In genomic region chr1:31410871-31411270, GRCh38 we compare ENCODE assay signal across 28 cellular contexts. TPM values are rescaled to one million over a fixed set of nuclear protein-coding genes. Genes with fewer than 3 reads are reported as not detected.
DNase-seq lines count a peak whose midpoint lies in the region; ATAC-seq, FAIRE-seq and TF ChIP-seq lines count a peak whose summit lies in the region.
"Had no signal": no experiment of that assay in that cellular context is flagged by ENCODE, and none has a peak within 500 bp of the region (broad histone marks: within the 10 kb centered on the region; RNA-seq: fewer than 3 reads in every experiment).

No MANE protein-coding gene starts in this region.

- CTCF ChIA-PET in MCF 10A (lab: Yijun Ruan, JAX) (interaction anchor here (0.5 to 6.3 kb wide), 4 partner anchors 11 to 344 kb away, joined by 3 to 48 read pairs (median 16); no protein-coding TSS in a partner anchor), GM12878 (lab: Yijun Ruan, JAX) (interaction anchor here (1.7 to 5.7 kb wide), 4 partner anchors 10 to 225 kb away, joined by 4 to 39 read pairs (median 12); no protein-coding TSS in a partner anchor)

- FAIRE-seq in GM12878 (lab: Jason Lieb, UNC) = no peak
- FAIRE-seq: endometrium, small intestine had no signal

- RAD21 ChIA-PET in GM12878 (lab: Charles Lee; ENCODE audit: unreplicated experiment) = no interaction called here

- H3K9me3 ChIP-seq in breast epithelium = no peaks in the 10 kb centered on the region
- no peaks in the 10 kb centered on the region for H3K9me3 ChIP-seq in GM12878 (replicated peaks; ENCODE audit: control insufficient read depth, insufficient read depth, low read length)
- H3K9me3 ChIP-seq in gastroesophageal sphincter = no peaks in the 10 kb centered on the region
- H3K9me3 ChIP-seq: Caco-2, colonic mucosa, lower lobe of right lung, neutrophil, thyroid gland had no signal

- no peaks in the 10 kb centered on the region for H3K27me3 ChIP-seq in breast epithelium
- H3K27me3 ChIP-seq in GM12878 (replicated peaks in 1 of 2; ENCODE audit: control insufficient read depth in 2 of 2, insufficient read depth in 2 of 2, low read length in 1 of 2) = peaks cover 2 to 12% of the 10 kb centered on the region in 2 experiments; a peak in 3 of 4 replicates
- peaks cover 21% of the 10 kb centered on the region for H3K27me3 ChIP-seq in gastroesophageal sphincter
- H3K27me3 ChIP-seq: colonic mucosa, thyroid gland had no signal

- 14% methylated on average over 4 of the region's 4 CpGs for WGBS in GM12878 (ENCODE audit: insufficient coverage, insufficient replicate concordance, low lambda C conversion rate, missing lambda C conversion rate)
- WGBS in lower leg skin, 2 donors = 85 to 91% methylated on average over 4 of the region's 4 CpGs
- WGBS in gastroesophageal sphincter (ENCODE audit: low coverage in 1 of 2), 2 donors = 63 to 88% methylated on average over 3 of the region's 4 CpGs

- DNase-seq in MCF 10A (ENCODE audit: unreplicated experiment) = no peak
- no peak for DNase-seq in breast epithelium (ENCODE audit: low spot score in 2 of 2)
- no peak for DNase-seq in GM12878 (ENCODE audit: low read depth, low spot score)
- peak; percentile 69 for DNase-seq in iris pigment epithelial cell (ENCODE audit: low read depth)
- no peak for DNase-seq in lower leg skin (ENCODE audit: low spot score in 2 of 2)
- no peak for DNase-seq in activated gamma-delta T cell (lab: John Stamatoyannopoulos, UW)
- DNase-seq in SKM-1 treated with dmso at 0.1 percent for 144 hours (lab: John Stamatoyannopoulos, UW; ENCODE audit: unreplicated experiment) = no peak
- DNase-seq: activated CD4-positive, alpha-beta T cell treated with anti-CD3 and anti-CD28 coated beads, Interleukin-2, amount 50 U/mL, for 4 hours; activated CD8-positive, alpha-beta memory T cell treated with anti-CD3 and anti-CD28 coated beads, Interleukin-2, amount 50 U/mL, for 48 hours; activated effector memory CD4-positive, alpha-beta T cell treated with Interleukin-2 at 50 U/mL for 16 hours; Caco-2; colonic mucosa; GOT3; hypothalamus; islet precursor cell; lower lobe of right lung; NCI-H1694; NCI-H2171; NCI-H526; small intestine; stimulated activated CD4-positive, alpha-beta T cell treated with anti-CD3 and anti-CD28 coated beads, Interleukin-2, amount 100 ng/mL, for 48 hours; stimulated activated naive CD8-positive, alpha-beta T cell treated with anti-CD3 and anti-CD28 coated beads, Interleukin-15, Interleukin-2, amounts not matched to agents 100 U/mL and 50 U/mL, for 24 hours; thyroid gland had no signal

- H3K4me3 ChIP-seq in breast epithelium (no peak overlapping the region), GM12878 (no peak overlapping the region), lower leg skin (ENCODE audit: low read depth, poor library complexity, severe bottlenecking) (no peak overlapping the region), gastroesophageal sphincter (no peak overlapping the region)
- H3K4me3 ChIP-seq: colonic mucosa, lower lobe of right lung, thyroid gland had no signal

- TF ChIP-seq POLR2A in breast epithelium (IDR thresholded peaks at IDR 0.05) = no peak
- no peak for TF ChIP-seq POLR2A in GM12878 (IDR thresholded peaks at IDR 0.05; ENCODE audit: low read depth, low read length)
- TF ChIP-seq POLR2A in lower leg skin (IDR thresholded peaks at IDR 0.05) = no peak
- TF ChIP-seq POLR2A in gastroesophageal sphincter (IDR thresholded peaks at IDR 0.05) = no peak

- H3K4me1 Mint-ChIP-seq in MCF 10A (ENCODE audit: insufficient read depth, unreplicated experiment) = peaks cover 23% of the 10 kb centered on the region

- SMC1A ChIA-PET in GM12878 (lab: Charles Lee; ENCODE audit: uncharacterized antibody, unreplicated experiment) = no interaction called here

- H3K9ac ChIP-seq in GM12878 (ENCODE audit: control insufficient read depth, insufficient read depth, low read length) = no peak overlapping the region

- in situ Hi-C loops in GM12878 (cut with MboI) = no loop called here

- TF ChIP-seq EP300 in GM12878 (IDR thresholded peaks at IDR 0.05; ENCODE audit: borderline replicate concordance in 1 of 2, control insufficient read depth in 1 of 2, low read depth in 2 of 2, low read length in 2 of 2) (no peak), gastroesophageal sphincter (IDR thresholded peaks at IDR 0.05) (no peak)

- intact Hi-C loops in MCF 10A (cut with micrococcal nuclease) (no loop called here), breast epithelium (cut with DNase I; ENCODE audit: low total_unique reads) (no loop called here), GM12878 (cut with micrococcal nuclease; ENCODE audit: unreplicated experiment) (no loop called here), lower leg skin (cut with DNase I; ENCODE audit: low total_unique reads) (loop anchor here (10.0 kb wide), 1 partner anchor 134 kb away; no protein-coding TSS in a partner anchor)

- H3K27ac Mint-ChIP-seq in MCF 10A (ENCODE audit: low read depth, unreplicated experiment) = no peak overlapping the region

- H2AFZ ChIP-seq in GM12878 (ENCODE audit: control insufficient read depth, low read depth, low read length) = no peak overlapping the region

- H3K36me3 Mint-ChIP-seq in MCF 10A (ENCODE audit: insufficient read depth, unreplicated experiment) = peaks cover 6% of the 10 kb centered on the region

- POLR2A ChIA-PET in MCF 10A (lab: Yijun Ruan, JAX) = interaction anchor here (0.5 kb wide), 1 partner anchor 163 kb away, joined by 3 read pairs; no protein-coding TSS in a partner anchor
- POLR2A ChIA-PET in GM12878 (lab: Charles Lee) = no interaction called here

- H3K27ac ChIP-seq in breast epithelium = no peak overlapping the region
- H3K27ac ChIP-seq in GM12878 (ENCODE audit: control insufficient read depth, insufficient read depth) = no peak overlapping the region
- no peak overlapping the region for H3K27ac ChIP-seq in gastroesophageal sphincter
- H3K27ac ChIP-seq: 22Rv1, colonic mucosa, lower lobe of right lung, neutrophil, thyroid gland had no signal

- no TSS peak for BruUV-seq in MCF 10A (replicated peaks; lab: Mats Ljungman, UMichigan)
- no TSS peak for BruUV-seq in GM12878 (replicated peaks; lab: Mats Ljungman, UMichigan)

- no peak for TF ChIP-seq RAD21 in GM12878 (IDR thresholded peaks at IDR 0.05; ENCODE audit: insufficient read depth, low read depth, low read length)

- H3K27me3 Mint-ChIP-seq in MCF 10A (ENCODE audit: insufficient read depth, unreplicated experiment) = no peaks in the 10 kb centered on the region

- H3K36me3 ChIP-seq in breast epithelium (no peaks in the 10 kb centered on the region), GM12878 (ENCODE audit: control insufficient read depth in 2 of 2, insufficient read depth in 2 of 2, low read length in 1 of 2) (no peaks in the 10 kb centered on the region), gastroesophageal sphincter (no peaks in the 10 kb centered on the region)
- H3K36me3 ChIP-seq: colonic mucosa, lower lobe of right lung, neutrophil, thyroid gland had no signal

- no peak overlapping the region for H3K4me2 ChIP-seq in GM12878 (ENCODE audit: control insufficient read depth, insufficient read depth)

- H3K9me3 Mint-ChIP-seq in MCF 10A (ENCODE audit: unreplicated experiment) = no peaks in the 10 kb centered on the region

- no peaks in the 10 kb centered on the region for H3K79me2 ChIP-seq in GM12878 (ENCODE audit: control insufficient read depth, insufficient read depth, low read length)

- H3K4me1 ChIP-seq in breast epithelium = peaks cover 0 to 4% of the 10 kb centered on the region in 2 donors
- H3K4me1 ChIP-seq in GM12878 (ENCODE audit: control insufficient read depth, insufficient read depth, low read length) = peaks cover 5% of the 10 kb centered on the region; the same call in 1 of the 2 replicates
- H3K4me1 ChIP-seq in gastroesophageal sphincter = peaks cover 0 to 19% (median 10%) of the 10 kb centered on the region in 3 donors
- H3K4me1 ChIP-seq: colonic mucosa had no signal

- H4K20me1 ChIP-seq in GM12878 (ENCODE audit: control insufficient read depth, insufficient read depth) = no peaks in the 10 kb centered on the region; the same call in 1 of the 2 replicates

- ATAC-seq in GM12878 (no peak), gastroesophageal sphincter (no peak)
- ATAC-seq: lower lobe of right lung; stimulated activated naive CD8-positive, alpha-beta T cell treated with anti-CD3 and anti-CD28 coated beads, Interleukin-15, Interleukin-2, amounts not matched to agents 100 U/mL and 50 U/mL, for 24 hours had no signal

- TF ChIP-seq CTCF in MCF 10A (IDR thresholded peaks at IDR 0.05; ENCODE audit: unreplicated experiment) (no peak), breast epithelium (IDR thresholded peaks at IDR 0.05) (no peak), GM12878 (IDR thresholded peaks at IDR 0.05 in 2 of 3, conservative IDR thresholded peaks at IDR 0.05 in 1 of 3; ENCODE audit: control insufficient read depth in 2 of 3, extremely low read depth in 1 of 3, insufficient read depth in 1 of 3, low read depth in 3 of 3, low read length in 3 of 3) (no peak), lower leg skin (IDR thresholded peaks at IDR 0.05) (no peak), gastroesophageal sphincter (IDR thresholded peaks at IDR 0.05) (no peak)

- peak overlapping the region; percentile 6 for H3K4me3 Mint-ChIP-seq in MCF 10A (ENCODE audit: unreplicated experiment)

RNA-seq across cellular contexts. Expression of gene SERINC2, which starts 2.1 kb away (rescaled TPM):
- 117 and 140 TPM in 2 replicates for total RNA-seq in MCF 10A (2022)
- total RNA-seq in breast epithelium = 10 to 100 TPM; 10.4 to 50.6 (median 30.5) TPM
- 0.24 TPM in 1 of 2 replicates, not detected in the other for total RNA-seq in GM12878 (2013; cell fraction: nucleolus; rRNA removed)
- total RNA-seq in GM12878 (2014; rRNA removed) = 0.11 and 0.45 TPM in 2 replicates
- total RNA-seq in GM12878 (2014; rRNA removed; fragmentation: Illumina TruSeq; extraction: Trizol) = 0.22 and 0.28 TPM in 2 replicates
- 0.54 and 0.82 TPM in 2 replicates for total RNA-seq in GM12878 (2021)
- 0.41 TPM for polyA plus RNA-seq in GM12878 (2011; ENCODE audit: low read depth)
- 2.5 and 9.4 TPM in 2 replicates for polyA plus RNA-seq in GM12878 (2011; rRNA removed)
- polyA plus RNA-seq in GM12878 (2011; cell fraction: cytosol; rRNA removed) = 15.6 and 18.0 TPM in 2 replicates
- 18.3 and 23.5 TPM in 2 replicates for polyA plus RNA-seq in GM12878 (2011; cell fraction: nucleus; rRNA removed)
- 1.3 and 1.9 TPM in 2 replicates for polyA plus RNA-seq in GM12878 (2012)
- 0.32 TPM in 1 of 2 replicates, not detected in the other for polyA plus RNA-seq in GM12878 (2014; fragmentation: Illumina TruSeq; extraction: Trizol)
- under 1 TPM; 0.02 to 0.05 TPM for polyA plus RNA-seq in GM12878 (2014; fragmentation: Nextera tagmentation; extraction: Ambion mirVana)
- 0.72 and 1.0 TPM in 2 replicates for polyA plus RNA-seq in GM12878 (2014; rRNA removed)
- under 1 TPM; 0.72 to 0.88 TPM for polyA plus RNA-seq in GM12878 (2016; fragmentation: Nextera tagmentation; extraction: Ambion mirVana)
- 9.0 and 14.5 TPM in 2 replicates for polyA minus RNA-seq in GM12878 (2011; rRNA and poly(A)+ RNA removed)
- polyA minus RNA-seq in GM12878 (2011; cell fraction: cytosol; rRNA and poly(A)+ RNA removed) = 5.4 and 6.8 TPM in 2 replicates
- 9.2 and 15.2 TPM in 2 replicates for polyA minus RNA-seq in GM12878 (2011; cell fraction: nucleus; rRNA and poly(A)+ RNA removed)
- 10 to 100 TPM; 51.4 to 85.4 (median 60.6) TPM for total RNA-seq in lower leg skin
- 1 to 10 TPM; 2.5 to 8.7 (median 4.1) TPM for total RNA-seq in gastroesophageal sphincter
- total RNA-seq: T-helper 2 cell treated with Interferon-gamma antibody and Interleukin-4, amounts not matched to agents 100 ng/mL and 5 ng/mL, for 36 hours had no signal

RNA-seq across cellular contexts. Expression of gene FABP3, which starts 38.0 kb away (rescaled TPM):
- total RNA-seq in MCF 10A (2022) (not detected in 2 replicates), breast epithelium (10 to 100 TPM in 2 of 3 donors, 1 to 10 TPM in 1; 7.9 to 15.5 (median 15.0) TPM), GM12878 (2014; rRNA removed) (0.33 and 0.62 TPM in 2 replicates), GM12878 (2014; rRNA removed; fragmentation: Illumina TruSeq; extraction: Trizol) (0.36 and 0.64 TPM in 2 replicates), GM12878 (2021) (0.43 TPM in 1 of 2 replicates, not detected in the other), lower leg skin (10 to 100 TPM in 2 of 4 donors, 1 to 10 TPM in 2; 2.5 to 12.1 (median 8.6) TPM), gastroesophageal sphincter (10 to 100 TPM; 25.8 to 39.4 (median 32.9) TPM)
- 0.95 and 1.2 TPM in 2 replicates for total RNA-seq in GM12878 (2013; cell fraction: nucleolus; rRNA removed)
- polyA plus RNA-seq in GM12878 (2011; ENCODE audit: low read depth) = 9.4 TPM
- polyA plus RNA-seq in GM12878 (2011; rRNA removed) (0.39 and 0.43 TPM in 2 replicates), GM12878 (2014; fragmentation: Illumina TruSeq; extraction: Trizol) (0.44 and 0.82 TPM in 2 replicates), GM12878 (2014; fragmentation: Nextera tagmentation; extraction: Ambion mirVana) (1 to 10 TPM in 1 of 2 experiments, under 1 TPM in 1; 0.72 to 1.2 TPM), GM12878 (2014; rRNA removed) (0.59 and 1.1 TPM in 2 replicates), GM12878 (2016; fragmentation: Nextera tagmentation; extraction: Ambion mirVana) (1 to 10 TPM in 1 of 2 experiments, not detected in 1; 1.1 TPM)
- 0.37 TPM in 2 replicates for polyA plus RNA-seq in GM12878 (2011; cell fraction: cytosol; rRNA removed)
- polyA plus RNA-seq in GM12878 (2011; cell fraction: nucleus; rRNA removed) = 0.49 TPM in 1 of 2 replicates, not detected in the other
- 12.6 and 13.4 TPM in 2 replicates for polyA plus RNA-seq in GM12878 (2012)
- polyA minus RNA-seq in GM12878 (2011; rRNA and poly(A)+ RNA removed) = 0.93 TPM in 1 of 2 replicates, not detected in the other
- polyA minus RNA-seq in GM12878 (2011; cell fraction: cytosol; rRNA and poly(A)+ RNA removed) = not detected in 2 replicates
- polyA minus RNA-seq in GM12878 (2011; cell fraction: nucleus; rRNA and poly(A)+ RNA removed) = not detected in 2 replicates
- total RNA-seq: T-helper 2 cell treated with Interferon-gamma antibody and Interleukin-4, amounts not matched to agents 100 ng/mL and 5 ng/mL, for 36 hours had no signal
